In genomic region chr11:121067912-121068652, GRCh38 we compare ENCODE assay signal across 15 cellular contexts. TPM values are rescaled to one million over a fixed set of nuclear protein-coding genes. Genes with fewer than 3 reads are reported as not detected.
A peak's percentile ranks its signal among the peaks of the same experiment; 100 is the strongest.
DNase-seq lines count a peak whose midpoint lies in the region; ATAC-seq and TF ChIP-seq lines count a peak whose summit lies in the region.
"Had no signal": no experiment of that assay in that cellular context is flagged by ENCODE, and none has a peak within 500 bp of the region (broad histone marks: within the 10 kb centered on the region; RNA-seq: fewer than 3 reads in every experiment).

No MANE protein-coding gene starts in this region.

- H3K36me3 ChIP-seq in cardiac muscle cell (peaks cover 29% of the 10 kb centered on the region), heart left ventricle (peaks cover 0 to 77% (median 24%) of the 10 kb centered on the region in 9 donors)
- H3K36me3 ChIP-seq: breast epithelium had no signal

- ATAC-seq in heart left ventricle (no peak), HG02623 (IDR thresholded peaks at IDR 0.05; ENCODE audit: unreplicated experiment) (no peak), HG03135 (IDR thresholded peaks at IDR 0.05; ENCODE audit: unreplicated experiment) (no peak)
- ATAC-seq: natural killer cell treated with Interleukin-12 subunit alpha and Interleukin-12 subunit beta and Interleukin-15 and Interleukin-18, amount 100 ng/mL, for 72 hours had no signal

- H3K27ac Mint-ChIP-seq in glutamatergic neuron (ENCODE audit: unreplicated experiment), result no peak overlapping the region
- H3K27ac Mint-ChIP-seq: activated CD4-positive, alpha-beta memory T cell treated with anti-CD3 and anti-CD28 coated beads, Interleukin-2, amount 10 ng/mL, durations not matched to agents 7 days and 5 days; activated T-cell treated with anti-CD3 and anti-CD28 coated beads, Interleukin-2, amount 50 U/mL, for 24 hours; natural killer cell treated with Interleukin-12 subunit alpha and Interleukin-12 subunit beta and Interleukin-15 and Interleukin-18, amount 100 ng/mL, for 72 hours had no signal

- no peaks in the 10 kb centered on the region for H3K9me3 Mint-ChIP-seq in glutamatergic neuron (ENCODE audit: unreplicated experiment)
- H3K9me3 Mint-ChIP-seq: natural killer cell treated with Interleukin-12 subunit alpha and Interleukin-12 subunit beta and Interleukin-15 and Interleukin-18, amount 100 ng/mL, for 72 hours had no signal

- DNase-seq in cardiac muscle cell (ENCODE audit: low read depth in 1 of 2, low spot score in 1 of 2), result no peak
- no peak for DNase-seq in heart left ventricle
- peak; percentile 12 for DNase-seq in medulla oblongata (ENCODE audit: extremely low spot score)
- DNase-seq in glutamatergic neuron, result no peak
- no peak for DNase-seq in stimulated activated CD4-positive, alpha-beta T cell treated with anti-CD3 and anti-CD28 coated beads, Interleukin-4, amount 100 ng/mL, for 24 hours
- DNase-seq: activated CD4-positive, alpha-beta memory T cell treated with anti-CD3 and anti-CD28 coated beads, Interleukin-2, amount 10 ng/mL, durations not matched to agents 7 days and 5 days; activated T-cell treated with anti-CD3 and anti-CD28 coated beads, Interleukin-2, amount 50 U/mL, for 24 hours; stimulated activated naive CD4-positive, alpha-beta T cell treated with Interleukin-2 at 50 U/mL for 16 hours; WERI-Rb-1 had no signal

- peak overlapping the region; percentile 32 for H3K27ac ChIP-seq in cardiac muscle cell
- no peak overlapping the region for H3K27ac ChIP-seq in heart left ventricle
- peak overlapping the region; percentile 52 for H3K27ac ChIP-seq in VCaP
- H3K27ac ChIP-seq: breast epithelium, WERI-Rb-1 had no signal

- H3K27me3 Mint-ChIP-seq in glutamatergic neuron (ENCODE audit: unreplicated experiment), result no peaks in the 10 kb centered on the region
- H3K27me3 Mint-ChIP-seq: activated CD4-positive, alpha-beta memory T cell treated with anti-CD3 and anti-CD28 coated beads, Interleukin-2, amount 10 ng/mL, durations not matched to agents 7 days and 5 days; activated T-cell treated with anti-CD3 and anti-CD28 coated beads, Interleukin-2, amount 50 U/mL, for 24 hours; natural killer cell treated with Interleukin-12 subunit alpha and Interleukin-12 subunit beta and Interleukin-15 and Interleukin-18, amount 100 ng/mL, for 72 hours had no signal

- peaks cover 14% of the 10 kb centered on the region for H3K4me1 ChIP-seq in cardiac muscle cell (ENCODE audit: low read depth)
- H3K4me1 ChIP-seq in heart left ventricle, result peaks cover 0 to 13% (median 8%) of the 10 kb centered on the region in 12 donors
- H3K4me1 ChIP-seq: breast epithelium had no signal

- TF ChIP-seq CTCF in cardiac muscle cell (IDR thresholded peaks at IDR 0.05; ENCODE audit: low read depth, low read length) (no peak), heart left ventricle (IDR thresholded peaks at IDR 0.05) (no peak), VCaP (conservative IDR thresholded peaks at IDR 0.05) (no peak), glutamatergic neuron (IDR thresholded peaks at IDR 0.05; ENCODE audit: partially characterized antibody, unreplicated experiment) (no peak)

- peaks cover 7% of the 10 kb centered on the region for H3K4me1 Mint-ChIP-seq in glutamatergic neuron (ENCODE audit: low read depth, unreplicated experiment)
- H3K4me1 Mint-ChIP-seq: activated CD4-positive, alpha-beta memory T cell treated with anti-CD3 and anti-CD28 coated beads, Interleukin-2, amount 10 ng/mL, durations not matched to agents 7 days and 5 days had no signal

- intact Hi-C loops in heart left ventricle (cut with DNase I), result no loop called here

- H3K4me3 ChIP-seq in cardiac muscle cell, result no peak overlapping the region
- H3K4me3 ChIP-seq in heart left ventricle, result no peak overlapping the region
- H3K4me3 ChIP-seq: breast epithelium, lung had no signal

- H3K9me3 ChIP-seq in cardiac muscle cell (ENCODE audit: low read depth) (no peaks in the 10 kb centered on the region), heart left ventricle (peaks cover 0 to 2% (median 0%) of the 10 kb centered on the region in 12 donors)
- H3K9me3 ChIP-seq: breast epithelium had no signal

- no peak overlapping the region for H3K4me3 Mint-ChIP-seq in glutamatergic neuron (ENCODE audit: unreplicated experiment)
- H3K4me3 Mint-ChIP-seq: activated CD4-positive, alpha-beta memory T cell treated with anti-CD3 and anti-CD28 coated beads, Interleukin-2, amount 10 ng/mL, durations not matched to agents 7 days and 5 days; activated T-cell treated with anti-CD3 and anti-CD28 coated beads, Interleukin-2, amount 50 U/mL, for 24 hours; natural killer cell treated with Interleukin-12 subunit alpha and Interleukin-12 subunit beta and Interleukin-15 and Interleukin-18, amount 100 ng/mL, for 72 hours had no signal

- WGBS in heart left ventricle, 4 donors, result 78 to 86% (median 80%) methylated on average over 6 of the region's 6 CpGs

- H3K27me3 ChIP-seq in cardiac muscle cell (no peaks in the 10 kb centered on the region), heart left ventricle (no peaks in the 10 kb centered on the region)
- H3K27me3 ChIP-seq: breast epithelium had no signal

- H3K36me3 Mint-ChIP-seq in glutamatergic neuron (ENCODE audit: unreplicated experiment), result peaks cover 4% of the 10 kb centered on the region

- no peak for TF ChIP-seq POLR2A in heart left ventricle (IDR thresholded peaks at IDR 0.05)

RNA-seq across cellular contexts. Expression of gene TECTA, which starts 33.0 kb away (rescaled TPM):
- total RNA-seq in cardiac muscle cell, result 2.9 and 5.2 TPM in 2 replicates
- polyA plus RNA-seq in cardiac muscle cell, result 1.5 and 2.1 TPM in 2 replicates
- 1 to 10 TPM in 4 of 9 donors, under 1 TPM in 5; 0.48 to 1.3 (median 0.97) TPM for total RNA-seq in heart left ventricle
- under 1 TPM; 0.42 to 0.95 TPM for polyA plus RNA-seq in heart left ventricle
- total RNA-seq in glutamatergic neuron (ENCODE audit: unreplicated experiment), result 2.9 TPM

RNA-seq across cellular contexts. Expression of gene TBCEL, which starts 44.2 kb away (rescaled TPM):
- total RNA-seq in cardiac muscle cell, result 24.3 and 26.3 TPM in 2 replicates
- 17.7 and 21.8 TPM in 2 replicates for polyA plus RNA-seq in cardiac muscle cell
- 10 to 100 TPM; 17.6 to 40.5 (median 26.0) TPM for total RNA-seq in heart left ventricle
- polyA plus RNA-seq in heart left ventricle, result 1 to 10 TPM; 3.0 to 9.1 TPM
- 36.5 TPM for total RNA-seq in glutamatergic neuron (ENCODE audit: unreplicated experiment)

Comparison
In these comparisons a context has a peak if more than half of its experiments do, and no peak if none do; other contexts are left out.
1. H3K27ac ChIP-seq: peak in cardiac muscle cell (single experiment) and VCaP (single experiment); none in heart left ventricle (0 of 12).